ENCODE assay signal across 24 cellular contexts in genomic region chr6:95515975-95516374, GRCh38.
DNase-seq lines count a peak whose midpoint lies in the region; ATAC-seq, FAIRE-seq and TF ChIP-seq lines count a peak whose summit lies in the region.
"Had no signal": no experiment of that assay in that cellular context is flagged by ENCODE, and none has a peak within 500 bp of the region (broad histone marks: within the 10 kb centered on the region; RNA-seq: fewer than 3 reads in every experiment).

No MANE protein-coding gene starts in this region.

- H3K9ac ChIP-seq in H9 (ENCODE audit: extremely low read depth, insufficient read length, low read length) (no peak overlapping the region), K562 (ENCODE audit: insufficient read depth in 1 of 2, low read depth in 2 of 2, low read length in 2 of 2) (no peak overlapping the region)
- H3K9ac ChIP-seq: BLaER1 treated with 17β-estradiol and CSF1 and Interleukin-3, amounts not matched to agents 10 nM and 100 nM; KMS-11; SK-N-SH had no signal

- H3K4ac ChIP-seq in H9 (ENCODE audit: low read depth, low read length) = no peak overlapping the region

- peak overlapping the region in 1 of 3 experiments; percentile 85; a peak in 2 of 7 replicates for H3K27ac Mint-ChIP-seq in H9
- H3K27ac Mint-ChIP-seq: CD4-positive, alpha-beta memory T cell had no signal

- no peak overlapping the region for H3K14ac ChIP-seq in H9 (ENCODE audit: insufficient read depth, low read length)

- H3K9me3 Mint-ChIP-seq in H9 = no peaks in the 10 kb centered on the region; a peak in 1 of 5 replicates

- H2AFZ ChIP-seq in H9 (ENCODE audit: low read length) = no peak overlapping the region
- H2AFZ ChIP-seq in K562 (ENCODE audit: low read depth, low read length) = no peak overlapping the region
- H2AFZ ChIP-seq in hepatocyte = no peak overlapping the region

- no peak overlapping the region for H3K4me3 Mint-ChIP-seq in H9
- H3K4me3 Mint-ChIP-seq: CD4-positive, alpha-beta memory T cell had no signal

- H4K8ac ChIP-seq in H9 (replicated peaks; ENCODE audit: insufficient read length, low read depth, low read length) = no peak overlapping the region

- H3K4me1 ChIP-seq in H9 (ENCODE audit: insufficient read depth, low read length) (peaks cover 2% of the 10 kb centered on the region), K562 (replicated peaks in 1 of 2; ENCODE audit: control insufficient read depth in 2 of 2, insufficient read depth in 2 of 2, low read length in 2 of 2) (peaks cover 4 to 12% of the 10 kb centered on the region in 2 experiments; a peak in 4 of 5 replicates), hepatocyte (ENCODE audit: insufficient read depth) (no peaks in the 10 kb centered on the region), testis (no peaks in the 10 kb centered on the region)
- H3K4me1 ChIP-seq: BLaER1 treated with 17β-estradiol and CSF1 and Interleukin-3, amounts not matched to agents 10 nM and 100 nM had no signal

- no peaks in the 10 kb centered on the region for H3K9me2 ChIP-seq in hepatocyte (replicated peaks; ENCODE audit: insufficient read depth)
- H3K9me2 ChIP-seq: SK-N-SH had no signal

- no peak overlapping the region for H2BK12ac ChIP-seq in H9 (ENCODE audit: insufficient read length, low read depth, low read length)

- H3K9me1 ChIP-seq in K562 (ENCODE audit: control insufficient read depth, insufficient read depth, low read length) = no peaks in the 10 kb centered on the region

- no peak for ATAC-seq in K562

- peak overlapping the region; percentile 16 for H3K4me2 ChIP-seq in H9 (ENCODE audit: insufficient read depth, insufficient read length, low read length)
- no peak overlapping the region for H3K4me2 ChIP-seq in K562 (ENCODE audit: insufficient read depth, low read length)
- no peak overlapping the region for H3K4me2 ChIP-seq in hepatocyte
- H3K4me2 ChIP-seq: BLaER1 treated with 17β-estradiol and CSF1 and Interleukin-3, amounts not matched to agents 10 nM and 100 nM; KMS-11; SK-N-SH had no signal

- no peak overlapping the region for H2BK20ac ChIP-seq in H9 (ENCODE audit: low read depth, low read length, poor library complexity, severe bottlenecking)

- peaks cover 44 to 45% of the 10 kb centered on the region in 2 experiments for H3K4me1 Mint-ChIP-seq in H9
- H3K4me1 Mint-ChIP-seq: CD4-positive, alpha-beta memory T cell had no signal

- no TSS peak for BruUV-seq in K562 (replicated peaks; lab: Mats Ljungman, UMichigan)

- H4K20me1 ChIP-seq in H9 (ENCODE audit: control insufficient read depth, insufficient read depth, insufficient read length) (no peaks in the 10 kb centered on the region), K562 (replicated peaks; ENCODE audit: control insufficient read depth, insufficient read depth, low read length) (no peaks in the 10 kb centered on the region), hepatocyte (ENCODE audit: insufficient read depth, poor library complexity, severe bottlenecking) (no peaks in the 10 kb centered on the region)
- H4K20me1 ChIP-seq: BLaER1 treated with 17β-estradiol and CSF1 and Interleukin-3, amounts not matched to agents 10 nM and 100 nM had no signal

- H4K91ac ChIP-seq in H9 (ENCODE audit: insufficient read length, low read depth, low read length) = no peak overlapping the region

- no peak for FAIRE-seq in K562 (lab: Jason Lieb, UNC)
- FAIRE-seq: GM12891 had no signal

- no peaks in the 10 kb centered on the region for H3K27me3 Mint-ChIP-seq in H9 (ENCODE audit: low read depth)
- H3K27me3 Mint-ChIP-seq: CD4-positive, alpha-beta memory T cell had no signal

- DNase-seq in H9 (no peak), K562 (ENCODE audit: extremely low read depth in 1 of 4, low spot score in 3 of 4) (no peak), iPS DF 4.7 (ENCODE audit: extremely low read depth, low spot score) (peak; percentile 33), hepatocyte (ENCODE audit: low spot score) (no peak), 8988T (no peak), Kasumi-1 (lab: John Stamatoyannopoulos, UW) (no peak), testis (no peak)
- DNase-seq: CD4-positive, alpha-beta memory T cell; DMS79; HCEC 1CT; MV-4-11; NCI-H1694; NCI-H2081; NCI-H2171; NCI-H345; NCI-H524; NCI-H774; NK-92 treated with Interleukin-12 subunit alpha and Interleukin-12 subunit beta, amount 100 ng/mL, for 24 hours; SHP77 treated with DMSO at 0.1 percent for 48 hours; SK-N-SH had no signal

- H3K9me3 ChIP-seq in H9 (ENCODE audit: control insufficient read depth, low read depth, low read length) = no peaks in the 10 kb centered on the region
- H3K9me3 ChIP-seq in K562 (replicated peaks; ENCODE audit: control insufficient read depth, insufficient read depth, low read depth, low read length) = no peaks in the 10 kb centered on the region
- H3K9me3 ChIP-seq in hepatocyte (ENCODE audit: low read depth) = no peaks in the 10 kb centered on the region
- no peaks in the 10 kb centered on the region for H3K9me3 ChIP-seq in testis
- H3K9me3 ChIP-seq: SK-N-SH had no signal

- TF ChIP-seq POLR2A in K562 (conservative IDR thresholded peaks at IDR 0.05) = no peak
- TF ChIP-seq POLR2A in testis (IDR thresholded peaks at IDR 0.05) = no peak

- POLR2A ChIA-PET in K562 (lab: Yijun Ruan, JAX) = no interaction called here

- H3K79me1 ChIP-seq in H9 (ENCODE audit: insufficient read depth, low read depth, low read length, poor library complexity, severe bottlenecking) = no peaks in the 10 kb centered on the region

- H2BK5ac ChIP-seq in H9 (ENCODE audit: insufficient read length, low read length) = no peak overlapping the region

- no peaks in the 10 kb centered on the region for H3K36me3 ChIP-seq in K562 (ENCODE audit: control insufficient read depth, insufficient read depth, low read length)
- no peaks in the 10 kb centered on the region for H3K36me3 ChIP-seq in hepatocyte (replicated peaks; ENCODE audit: insufficient read depth, low read depth)
- H3K36me3 ChIP-seq in testis (ENCODE audit: low read depth, missing control alignments) = no peaks in the 10 kb centered on the region
- H3K36me3 ChIP-seq: BLaER1 treated with 17β-estradiol and CSF1 and Interleukin-3, amounts not matched to agents 10 nM and 100 nM had no signal

- H4K5ac ChIP-seq in H9 (ENCODE audit: insufficient read length, low read depth, low read length) = no peak overlapping the region

- H3K36me3 Mint-ChIP-seq in H9 (ENCODE audit: insufficient read depth in 1 of 3, low read depth in 3 of 3) = peaks cover 0 to 4% (median 0%) of the 10 kb centered on the region in 3 experiments; a peak in 2 of 7 replicates
- H3K36me3 Mint-ChIP-seq: CD4-positive, alpha-beta memory T cell had no signal

- no CpG with 5 or more reads among the region's 2 CpGs for WGBS in H9 (ENCODE audit: extremely low coverage, insufficient read length, low lambda C conversion rate)
- WGBS in K562 (ENCODE audit: insufficient coverage, low coverage, missing lambda C conversion rate) = 20% methylated on average over 2 of the region's 2 CpGs
- WGBS in hepatocyte (ENCODE audit: low lambda C conversion rate, missing lambda C conversion rate) = 49% methylated on average over 2 of the region's 2 CpGs
- WGBS in testis, 2 donors = 84 to 86% methylated on average over 2 of the region's 2 CpGs

- no peak overlapping the region for H3K23ac ChIP-seq in H9 (ENCODE audit: insufficient read length, low read depth, low read length)

- H3K27me3 ChIP-seq in H9 (ENCODE audit: insufficient read depth, low read length) (no peaks in the 10 kb centered on the region), K562 (ENCODE audit: control insufficient read depth in 2 of 2, insufficient read depth in 2 of 2, low read length in 2 of 2) (no peaks in the 10 kb centered on the region), hepatocyte (no peaks in the 10 kb centered on the region), testis (no peaks in the 10 kb centered on the region)
- H3K27me3 ChIP-seq: BLaER1 treated with 17β-estradiol and CSF1 and Interleukin-3, amounts not matched to agents 10 nM and 100 nM had no signal

- H2AK5ac ChIP-seq in H9 (ENCODE audit: insufficient read length, low read length) = no peak overlapping the region

- TF ChIP-seq EP300 in K562 (IDR thresholded peaks at IDR 0.05; ENCODE audit: low read length) = no peak

- H3K23me2 ChIP-seq in H9 (ENCODE audit: insufficient read length, low read depth, low read length, poor library complexity, severe bottlenecking) = no peaks in the 10 kb centered on the region

- in situ Hi-C loops in K562 (cut with MboI) = no loop called here

- no peak overlapping the region for H3K18ac ChIP-seq in H9 (ENCODE audit: insufficient read length, low read depth, low read length)

- no peak overlapping the region for H2BK120ac ChIP-seq in H9 (ENCODE audit: low read depth, low read length, poor library complexity, severe bottlenecking)

- no peak for TF ChIP-seq RAD21 in K562 (CRISPR knock-in tag; conservative IDR thresholded peaks at IDR 0.05 in 1 of 2, IDR thresholded peaks at IDR 0.05 in 1 of 2)

- H3K27ac ChIP-seq in H9 (ENCODE audit: insufficient read length, low read depth, low read length) (no peak overlapping the region), K562 (ENCODE audit: extremely low read depth, low read depth, low read length) (no peak overlapping the region), hepatocyte (no peak overlapping the region), testis (no peak overlapping the region)
- H3K27ac ChIP-seq: BLaER1 treated with 17β-estradiol and CSF1 and Interleukin-3, amounts not matched to agents 10 nM and 100 nM; KMS-11; RWPE1 had no signal

- CTCF ChIA-PET in K562 (lab: Yijun Ruan, JAX; ENCODE audit: low intra/inter-chr PET ratio) = no interaction called here

- intact Hi-C loops in K562 (cut with micrococcal nuclease) (loop anchor here (5.0 to 10.0 kb wide), 2 partner anchors 1006 to 1409 kb away; partner anchors contain the start of genes KLHL32 and UFL1), testis (cut with DNase I; ENCODE audit: low total_unique reads) (no loop called here)

- no peak overlapping the region for H3K56ac ChIP-seq in H9 (ENCODE audit: insufficient read length, low read depth, low read length)

- no peak overlapping the region for H3T11ph ChIP-seq in H9 (ENCODE audit: low read length)

- no peak overlapping the region for H2BK15ac ChIP-seq in H9 (ENCODE audit: low read depth, low read length)

- H3K4me3 ChIP-seq in K562 (no peak overlapping the region), hepatocyte (no peak overlapping the region), testis (no peak overlapping the region)
- H3K4me3 ChIP-seq: BLaER1 treated with 17β-estradiol and CSF1 and Interleukin-3, amounts not matched to agents 10 nM and 100 nM had no signal

- H3K79me2 ChIP-seq in H9 (ENCODE audit: insufficient read depth, low read length) (no peaks in the 10 kb centered on the region), K562 (ENCODE audit: control insufficient read depth, insufficient read depth, low read length) (peaks cover 6% of the 10 kb centered on the region; the same call in 2 of the 3 replicates), hepatocyte (no peaks in the 10 kb centered on the region)

- no peak for TF ChIP-seq CTCF in H9 (conservative IDR thresholded peaks at IDR 0.05)
- TF ChIP-seq CTCF in K562 (IDR thresholded peaks at IDR 0.05 in 2 of 3, conservative IDR thresholded peaks at IDR 0.05 in 1 of 3; ENCODE audit: insufficient read depth in 2 of 3, low read depth in 1 of 3, low read length in 3 of 3) = no peak
- TF ChIP-seq CTCF in hepatocyte (IDR thresholded peaks at IDR 0.05; ENCODE audit: poor library complexity) = no peak
- no peak for TF ChIP-seq CTCF in testis (IDR thresholded peaks at IDR 0.05)

TF ChIP-seq in K562, 482 proteins besides CTCF, POLR2A, EP300 and RAD21 (continues in another document):
- TF ChIP-seq PURB (CRISPR knock-in tag; IDR thresholded peaks at IDR 0.05; ENCODE audit: low read depth) (no peak), ELF1 (tag; IDR thresholded peaks at IDR 0.05) (no peak)
